ENCODE assay signal across 1 cellular context in genomic region chr15:53197426-53197839, GRCh38.
TF ChIP-seq lines count a peak whose summit lies in the region.

No MANE protein-coding gene starts in this region.

TF ChIP-seq in K562, 482 proteins besides CTCF, POLR2A, EP300 and RAD21 (continued from another document):
- TF ChIP-seq ZNF318 (IDR thresholded peaks at IDR 0.05; ENCODE audit: borderline replicate concordance in 1 of 2, low read depth in 1 of 2), result no peak
- TF ChIP-seq TGIF2 (CRISPR knock-in tag; IDR thresholded peaks at IDR 0.05), result no peak
- no peak for TF ChIP-seq POU5F1 (IDR thresholded peaks at IDR 0.05; ENCODE audit: borderline replicate concordance, low read depth, low read length, partially characterized antibody)
- no peak for TF ChIP-seq BCOR (IDR thresholded peaks at IDR 0.05)
- peak; percentile 65; the same call in 1 of the 2 replicates for TF ChIP-seq TEAD2 (tag; IDR thresholded peaks at IDR 0.05)
- no peak for TF ChIP-seq BRD9 (IDR thresholded peaks at IDR 0.05; ENCODE audit: low read depth, partially characterized antibody)
- no peak for TF ChIP-seq XRCC4 (IDR thresholded peaks at IDR 0.05; ENCODE audit: extremely low read depth, insufficient read depth, insufficient read length)
- TF ChIP-seq PRMT5 (CRISPR knock-in tag; IDR thresholded peaks at IDR 0.05), result no peak
- TF ChIP-seq, protein P1, sequence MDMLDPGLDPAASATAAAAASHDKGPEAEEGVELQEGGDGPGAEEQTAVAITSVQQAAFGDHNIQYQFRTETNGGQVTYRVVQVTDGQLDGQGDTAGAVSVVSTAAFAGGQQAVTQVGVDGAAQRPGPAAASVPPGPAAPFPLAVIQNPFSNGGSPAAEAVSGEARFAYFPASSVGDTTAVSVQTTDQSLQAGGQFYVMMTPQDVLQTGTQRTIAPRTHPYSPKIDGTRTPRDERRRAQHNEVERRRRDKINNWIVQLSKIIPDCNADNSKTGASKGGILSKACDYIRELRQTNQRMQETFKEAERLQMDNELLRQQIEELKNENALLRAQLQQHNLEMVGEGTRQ (CRISPR knock-in tag; IDR thresholded peaks at IDR 0.05), result peak; percentile 52; the same call in 1 of the 2 replicates
- no peak for TF ChIP-seq SRSF7 (optimal IDR thresholded peaks at IDR 0.05; ENCODE audit: low read depth, low read length)
- TF ChIP-seq ZNF134 (CRISPR knock-in tag; conservative IDR thresholded peaks at IDR 0.05), result no peak
- TF ChIP-seq, protein P2, sequence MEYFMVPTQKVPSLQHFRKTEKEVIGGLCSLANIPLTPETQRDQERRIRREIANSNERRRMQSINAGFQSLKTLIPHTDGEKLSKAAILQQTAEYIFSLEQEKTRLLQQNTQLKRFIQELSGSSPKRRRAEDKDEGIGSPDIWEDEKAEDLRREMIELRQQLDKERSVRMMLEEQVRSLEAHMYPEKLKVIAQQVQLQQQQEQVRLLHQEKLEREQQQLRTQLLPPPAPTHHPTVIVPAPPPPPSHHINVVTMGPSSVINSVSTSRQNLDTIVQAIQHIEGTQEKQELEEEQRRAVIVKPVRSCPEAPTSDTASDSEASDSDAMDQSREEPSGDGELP (CRISPR knock-in tag; IDR thresholded peaks at IDR 0.05; ENCODE audit: borderline replicate concordance), result no peak
- TF ChIP-seq ZNF785 (CRISPR knock-in tag; IDR thresholded peaks at IDR 0.05), result no peak
- TF ChIP-seq MCM3 (IDR thresholded peaks at IDR 0.05), result no peak
- TF ChIP-seq HES1 (IDR thresholded peaks at IDR 0.05; ENCODE audit: low read depth), result no peak
- no peak for TF ChIP-seq RBM25 (IDR thresholded peaks at IDR 0.05; ENCODE audit: low read depth, low read length, severe bottlenecking)
- TF ChIP-seq POLR2H (tag; IDR thresholded peaks at IDR 0.05; ENCODE audit: low read depth), result no peak
- TF ChIP-seq RBBP5 (IDR thresholded peaks at IDR 0.05; ENCODE audit: borderline replicate concordance, insufficient read depth, low read length, poor library complexity, severe bottlenecking), result no peak
- no peak for TF ChIP-seq FOXJ2 (tag; IDR thresholded peaks at IDR 0.05)
- no peak for TF ChIP-seq POLR3G (IDR thresholded peaks at IDR 0.05; ENCODE audit: extremely low read depth, insufficient read length, insufficient replicate concordance)
- peak; percentile 71 to 72; a peak in 2 of 4 replicates for TF ChIP-seq TEAD1 (CRISPR knock-in tag; IDR thresholded peaks at IDR 0.05)
- TF ChIP-seq SMC3 (conservative IDR thresholded peaks at IDR 0.05; ENCODE audit: insufficient read depth, low read depth, low read length), result peak; percentile 27; the same call in 1 of the 2 replicates
- no peak for TF ChIP-seq ZC3H4 (CRISPR knock-in tag; IDR thresholded peaks at IDR 0.05; ENCODE audit: borderline replicate concordance)
- no peak for TF ChIP-seq MGA (IDR thresholded peaks at IDR 0.05)
